ENCODE assay signal across 20 cellular contexts in the genomic region with DNA sequence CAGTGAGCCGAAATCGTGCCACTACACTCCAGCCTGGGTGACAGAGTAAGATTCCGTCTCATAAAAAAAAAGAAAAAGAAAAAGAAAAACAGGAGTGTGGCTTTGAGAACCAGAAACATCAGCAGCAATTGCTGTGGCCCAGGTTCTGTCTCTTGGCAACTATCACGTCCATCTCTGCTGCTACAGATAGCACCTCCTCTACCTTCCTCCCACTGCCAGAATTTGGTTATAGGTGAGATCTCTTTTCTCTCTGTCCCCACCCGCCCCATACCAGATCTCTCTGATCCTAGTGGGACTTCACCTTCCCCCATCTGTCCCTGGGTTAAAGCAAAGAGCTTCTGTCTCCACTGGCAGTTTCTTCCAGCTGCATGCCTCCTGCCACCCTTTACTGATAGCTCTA. TPM values are rescaled to one million over a fixed set of nuclear protein-coding genes. Genes with fewer than 3 reads are reported as not detected.
DNase-seq lines count a peak whose midpoint lies in the region; ATAC-seq, FAIRE-seq and TF ChIP-seq lines count a peak whose summit lies in the region.
"Had no signal": no experiment of that assay in that cellular context is flagged by ENCODE, and none has a peak within 500 bp of the region (broad histone marks: within the 10 kb centered on the region; RNA-seq: fewer than 3 reads in every experiment).

No MANE protein-coding gene starts in this region.

- no peak overlapping the region for H3K4me3 ChIP-seq in K562
- no peak overlapping the region for H3K4me3 ChIP-seq in neural progenitor cell
- H3K4me3 ChIP-seq: GM23248 had no signal

- intact Hi-C loops in activated CD4-positive, alpha-beta memory T cell treated with anti-CD3 and anti-CD28 coated beads for 36 hours (cut with micrococcal nuclease), result no loop called here
- intact Hi-C loops in K562 (cut with micrococcal nuclease), result no loop called here

- peaks cover 16% of the 10 kb centered on the region for H3F3A ChIP-seq in neural progenitor cell (ENCODE audit: low read depth)

- no peak for TF ChIP-seq RAD21 in K562 (CRISPR knock-in tag; conservative IDR thresholded peaks at IDR 0.05 in 1 of 2, IDR thresholded peaks at IDR 0.05 in 1 of 2)

- H3K9ac ChIP-seq in K562 (ENCODE audit: insufficient read depth in 1 of 2, low read depth in 2 of 2, low read length in 2 of 2) (no peak overlapping the region), neural progenitor cell (no peak overlapping the region)
- H3K9ac ChIP-seq: GM23248, KMS-11 had no signal

- H3K27me3 ChIP-seq in K562 (ENCODE audit: control insufficient read depth in 2 of 2, insufficient read depth in 2 of 2, low read length in 2 of 2), result no peaks in the 10 kb centered on the region
- peaks cover 33% of the 10 kb centered on the region for H3K27me3 ChIP-seq in neural progenitor cell

- H2AFZ ChIP-seq in K562 (ENCODE audit: low read depth, low read length) (no peak overlapping the region), neural progenitor cell (replicated peaks) (no peak overlapping the region)
- H2AFZ ChIP-seq: GM23248 had no signal

- H3K4me3 Mint-ChIP-seq in activated CD4-positive, alpha-beta memory T cell treated with anti-CD3 and anti-CD28 coated beads, Interleukin-2, amount 10 ng/mL, durations not matched to agents 7 days and 5 days, result no peak overlapping the region
- no peak overlapping the region for H3K4me3 Mint-ChIP-seq in activated CD4-positive, alpha-beta memory T cell treated with anti-CD3 and anti-CD28 coated beads for 36 hours
- no peak overlapping the region for H3K4me3 Mint-ChIP-seq in neural progenitor cell

- POLR2A ChIA-PET in activated CD4-positive, alpha-beta memory T cell treated with anti-CD3 and anti-CD28 coated beads, Interleukin-2, amount 10 ng/mL, durations not matched to agents 7 days and 5 days (lab: Charles Lee), result interaction anchor here (0.7 to 1.4 kb wide), 3 partner anchors 8 to 23 kb away, joined by 3 to 12 read pairs (median 4); no protein-coding TSS in a partner anchor
- POLR2A ChIA-PET in activated CD4-positive, alpha-beta memory T cell treated with anti-CD3 and anti-CD28 coated beads for 36 hours (lab: Charles Lee), result no interaction called here
- POLR2A ChIA-PET in K562 (lab: Yijun Ruan, JAX), result no interaction called here

- H3K9me3 ChIP-seq in K562 (replicated peaks; ENCODE audit: control insufficient read depth, insufficient read depth, low read depth, low read length) (no peaks in the 10 kb centered on the region), neural progenitor cell (ENCODE audit: low read depth) (no peaks in the 10 kb centered on the region)

- H3K4me2 ChIP-seq in K562 (ENCODE audit: insufficient read depth, low read length) (no peak overlapping the region), neural progenitor cell (no peak overlapping the region)
- H3K4me2 ChIP-seq: KMS-11 had no signal

- 71% methylated on average over 2 of the region's 5 CpGs for WGBS in K562 (ENCODE audit: insufficient coverage, low coverage, missing lambda C conversion rate)

- peaks cover 6% of the 10 kb centered on the region; the same call in 1 of the 3 replicates for H3K36me3 ChIP-seq in K562 (ENCODE audit: control insufficient read depth, insufficient read depth, low read length)
- no peaks in the 10 kb centered on the region for H3K36me3 ChIP-seq in neural progenitor cell

- peaks cover 30% of the 10 kb centered on the region for H3K4me1 Mint-ChIP-seq in activated CD4-positive, alpha-beta memory T cell treated with anti-CD3 and anti-CD28 coated beads, Interleukin-2, amount 10 ng/mL, durations not matched to agents 7 days and 5 days
- H3K4me1 Mint-ChIP-seq in activated CD4-positive, alpha-beta memory T cell treated with anti-CD3 and anti-CD28 coated beads for 36 hours (ENCODE audit: low read depth), result peaks cover 18% of the 10 kb centered on the region
- H3K4me1 Mint-ChIP-seq in neural progenitor cell, result peaks cover 12% of the 10 kb centered on the region

- H4K20me1 ChIP-seq in K562 (replicated peaks; ENCODE audit: control insufficient read depth, insufficient read depth, low read length) (no peaks in the 10 kb centered on the region), neural progenitor cell (ENCODE audit: low read depth) (peaks cover 3% of the 10 kb centered on the region)

- peaks cover 26% of the 10 kb centered on the region for H3K27me3 Mint-ChIP-seq in activated CD4-positive, alpha-beta memory T cell treated with anti-CD3 and anti-CD28 coated beads, Interleukin-2, amount 10 ng/mL, durations not matched to agents 7 days and 5 days
- H3K27me3 Mint-ChIP-seq in activated CD4-positive, alpha-beta memory T cell treated with anti-CD3 and anti-CD28 coated beads for 36 hours, result peaks cover 4% of the 10 kb centered on the region
- H3K27me3 Mint-ChIP-seq in neural progenitor cell (ENCODE audit: insufficient read depth, low read depth), result peaks cover 12% of the 10 kb centered on the region

- in situ Hi-C loops in K562 (cut with MboI), result no loop called here

- no peaks in the 10 kb centered on the region for H3K9me3 Mint-ChIP-seq in activated CD4-positive, alpha-beta memory T cell treated with anti-CD3 and anti-CD28 coated beads, Interleukin-2, amount 10 ng/mL, durations not matched to agents 7 days and 5 days
- no peaks in the 10 kb centered on the region for H3K9me3 Mint-ChIP-seq in activated CD4-positive, alpha-beta memory T cell treated with anti-CD3 and anti-CD28 coated beads for 36 hours
- H3K9me3 Mint-ChIP-seq in neural progenitor cell, result no peaks in the 10 kb centered on the region

- TF ChIP-seq CTCF in K562 (IDR thresholded peaks at IDR 0.05 in 2 of 3, conservative IDR thresholded peaks at IDR 0.05 in 1 of 3; ENCODE audit: insufficient read depth in 2 of 3, low read depth in 1 of 3, low read length in 3 of 3), result no peak
- TF ChIP-seq CTCF in neural progenitor cell (IDR thresholded peaks at IDR 0.05), result no peak

- H3K4me1 ChIP-seq in K562 (replicated peaks in 1 of 2; ENCODE audit: control insufficient read depth in 2 of 2, insufficient read depth in 2 of 2, low read length in 2 of 2) (peaks cover 18 to 43% of the 10 kb centered on the region in 2 experiments), neural progenitor cell (peaks cover 16% of the 10 kb centered on the region)

- H3K36me3 Mint-ChIP-seq in activated CD4-positive, alpha-beta memory T cell treated with anti-CD3 and anti-CD28 coated beads, Interleukin-2, amount 10 ng/mL, durations not matched to agents 7 days and 5 days (ENCODE audit: low read depth), result peaks cover 16% of the 10 kb centered on the region
- H3K36me3 Mint-ChIP-seq in activated CD4-positive, alpha-beta memory T cell treated with anti-CD3 and anti-CD28 coated beads for 36 hours, result peaks cover under 1% of the 10 kb centered on the region
- H3K36me3 Mint-ChIP-seq in neural progenitor cell, result no peaks in the 10 kb centered on the region

- DNase-seq in activated CD4-positive, alpha-beta memory T cell treated with anti-CD3 and anti-CD28 coated beads, Interleukin-2, amount 10 ng/mL, durations not matched to agents 7 days and 5 days, result peak; percentile 41
- DNase-seq in activated CD4-positive, alpha-beta memory T cell treated with anti-CD3 and anti-CD28 coated beads for 36 hours, result no peak
- DNase-seq in NCI-H526 (lab: John Stamatoyannopoulos, UW), result peak; percentile 86 to 89
- no peak for DNase-seq in K562 (ENCODE audit: extremely low read depth in 1 of 4, low spot score in 3 of 4)
- no peak for DNase-seq in neural progenitor cell (ENCODE audit: low spot score)
- no peak for DNase-seq in foreskin melanocyte
- no peak for DNase-seq in ureter (ENCODE audit: low spot score)
- DNase-seq in NCI-H1436 treated with DMSO at 0.1 percent for 48 hours (lab: John Stamatoyannopoulos, UW), result no peak
- DNase-seq: 8988T, DMS 273 treated with DMSO at 0.1 percent for 48 hours, EL, GM23248, NCI-H1048, NCI-H146, NCI-H2081, SHP77 had no signal

- H3K27ac ChIP-seq in K562 (ENCODE audit: extremely low read depth, low read depth, low read length) (no peak overlapping the region), neural progenitor cell (no peak overlapping the region)
- H3K27ac ChIP-seq: GM23248, KMS-11 had no signal

- no peak for TF ChIP-seq POLR2A in K562 (conservative IDR thresholded peaks at IDR 0.05)

- H3K9me1 ChIP-seq in K562 (ENCODE audit: control insufficient read depth, insufficient read depth, low read length), result no peaks in the 10 kb centered on the region

- peak overlapping the region; percentile 71 for H3K27ac Mint-ChIP-seq in activated CD4-positive, alpha-beta memory T cell treated with anti-CD3 and anti-CD28 coated beads, Interleukin-2, amount 10 ng/mL, durations not matched to agents 7 days and 5 days
- H3K27ac Mint-ChIP-seq in activated CD4-positive, alpha-beta memory T cell treated with anti-CD3 and anti-CD28 coated beads for 36 hours, result no peak overlapping the region
- H3K27ac Mint-ChIP-seq in neural progenitor cell, result peak overlapping the region; percentile 9

- no TSS peak for BruUV-seq in K562 (replicated peaks; lab: Mats Ljungman, UMichigan)

- ATAC-seq in K562, result no peak
- ATAC-seq: HCT116, Panc1 had no signal

- CTCF ChIA-PET in activated CD4-positive, alpha-beta memory T cell treated with anti-CD3 and anti-CD28 coated beads, Interleukin-2, amount 10 ng/mL, durations not matched to agents 7 days and 5 days (lab: Charles Lee), result no interaction called here
- CTCF ChIA-PET in activated CD4-positive, alpha-beta memory T cell treated with anti-CD3 and anti-CD28 coated beads for 36 hours (lab: Charles Lee), result interaction anchor here (1.2 kb wide), 1 partner anchor 14 kb away, joined by 4 read pairs; no protein-coding TSS in a partner anchor
- CTCF ChIA-PET in K562 (lab: Yijun Ruan, JAX; ENCODE audit: low intra/inter-chr PET ratio), result no interaction called here

- H3K79me2 ChIP-seq in K562 (ENCODE audit: control insufficient read depth, insufficient read depth, low read length), result peaks cover 4% of the 10 kb centered on the region; the same call in 1 of the 3 replicates
- H3K79me2 ChIP-seq in neural progenitor cell (ENCODE audit: low read depth), result no peaks in the 10 kb centered on the region

- no peak for FAIRE-seq in K562 (lab: Jason Lieb, UNC)

- TF ChIP-seq EP300 in K562 (IDR thresholded peaks at IDR 0.05; ENCODE audit: low read length), result no peak

RNA-seq across cellular contexts. Expression of a gene that starts 3.1 kb away (rescaled TPM):
- total RNA-seq in activated CD4-positive, alpha-beta memory T cell treated with anti-CD3 and anti-CD28 coated beads, Interleukin-2, amount 10 ng/mL, durations not matched to agents 7 days and 5 days, result under 1 TPM; 0.65 to 0.75 TPM
- total RNA-seq in activated CD4-positive, alpha-beta memory T cell treated with anti-CD3 and anti-CD28 coated beads for 36 hours, result under 1 TPM; 0.85 to 0.86 TPM
- 1.2 and 1.5 TPM in 2 replicates for total RNA-seq in K562 (2011; cell fraction: chromatin; rRNA removed; ENCODE audit: low replicate concordance)
- 1.1 and 1.2 TPM in 2 replicates for total RNA-seq in K562 (2011; cell fraction: nucleolus; rRNA removed)
- 1.2 and 1.5 TPM in 2 replicates for total RNA-seq in K562 (2011; cell fraction: nucleoplasm; rRNA removed)
- total RNA-seq in K562 (2014; rRNA removed) (0.45 and 0.54 TPM in 2 replicates), K562 (2014; rRNA removed; fragmentation: Illumina TruSeq; extraction: Trizol) (0.64 and 0.65 TPM in 2 replicates), K562 (2015; rRNA removed; fragmentation: Illumina TruSeq; extraction: Trizol) (0.76 and 0.98 TPM in 2 replicates), K562 (2021) (0.78 and 0.89 TPM in 2 replicates), neural progenitor cell (ENCODE audit: low replicate concordance) (0.15 and 0.28 TPM in 2 replicates), ureter (9.2 TPM)
- polyA plus RNA-seq in K562 (2011; rRNA removed) (0.46 and 0.50 TPM in 2 replicates), K562 (2014; fragmentation: Illumina TruSeq; extraction: Trizol) (0.58 and 0.64 TPM in 2 replicates), K562 (2014; fragmentation: Nextera tagmentation; extraction: Ambion mirVana) (under 1 TPM; 0.10 to 0.13 TPM), K562 (2014; rRNA removed) (0.73 and 1.0 TPM in 2 replicates)
- 0.49 and 0.53 TPM in 2 replicates for polyA plus RNA-seq in K562 (2011; cell fraction: cytosol; rRNA removed)
- polyA plus RNA-seq in K562 (2011; cell fraction: nucleus; rRNA removed), result 0.39 and 0.54 TPM in 2 replicates
- polyA plus RNA-seq in K562 (2012), result 0.89 and 4.5 TPM in 2 replicates
- 0.72 and 0.81 TPM in 2 replicates for polyA minus RNA-seq in K562 (2011; rRNA and poly(A)+ RNA removed)
- 0.48 and 0.73 TPM in 2 replicates for polyA minus RNA-seq in K562 (2011; cell fraction: cytosol; rRNA and poly(A)+ RNA removed)
- 0.40 and 0.56 TPM in 2 replicates for polyA minus RNA-seq in K562 (2011; cell fraction: nucleus; rRNA and poly(A)+ RNA removed)

RNA-seq across cellular contexts. Expression of a gene that starts 17.4 kb away (rescaled TPM):
- 10 to 100 TPM; 33.3 to 35.1 TPM for total RNA-seq in activated CD4-positive, alpha-beta memory T cell treated with anti-CD3 and anti-CD28 coated beads, Interleukin-2, amount 10 ng/mL, durations not matched to agents 7 days and 5 days
- 1 to 10 TPM; 6.3 to 7.3 TPM for total RNA-seq in activated CD4-positive, alpha-beta memory T cell treated with anti-CD3 and anti-CD28 coated beads for 36 hours
- 13.5 and 42.5 TPM in 2 replicates for total RNA-seq in K562 (2011; cell fraction: chromatin; rRNA removed; ENCODE audit: low replicate concordance)
- total RNA-seq in K562 (2011; cell fraction: nucleolus; rRNA removed), result 29.2 and 35.2 TPM in 2 replicates
- total RNA-seq in K562 (2011; cell fraction: nucleoplasm; rRNA removed), result 14.9 and 15.0 TPM in 2 replicates
- total RNA-seq in K562 (2014; rRNA removed) (11.1 and 12.5 TPM in 2 replicates), K562 (2014; rRNA removed; fragmentation: Illumina TruSeq; extraction: Trizol) (0.89 and 1.7 TPM in 2 replicates), K562 (2015; rRNA removed; fragmentation: Illumina TruSeq; extraction: Trizol) (4.3 and 5.3 TPM in 2 replicates), K562 (2021) (13.0 and 17.1 TPM in 2 replicates), neural progenitor cell (ENCODE audit: low replicate concordance) (1.9 and 10.4 TPM in 2 replicates), ureter (29.5 TPM)
- polyA plus RNA-seq in K562 (2011; rRNA removed) (2.7 and 5.1 TPM in 2 replicates), K562 (2014; fragmentation: Illumina TruSeq; extraction: Trizol) (3.3 and 9.0 TPM in 2 replicates), K562 (2014; fragmentation: Nextera tagmentation; extraction: Ambion mirVana) (under 1 TPM; 0.01 to 0.04 TPM), K562 (2014; rRNA removed) (12.2 and 12.9 TPM in 2 replicates)
- polyA plus RNA-seq in K562 (2011; cell fraction: cytosol; rRNA removed), result 5.3 and 9.9 TPM in 2 replicates
- polyA plus RNA-seq in K562 (2011; cell fraction: nucleus; rRNA removed), result 26.4 and 53.6 TPM in 2 replicates
- polyA plus RNA-seq in K562 (2012), result 8.7 and 12.9 TPM in 2 replicates
- 1.3 and 3.6 TPM in 2 replicates for polyA minus RNA-seq in K562 (2011; rRNA and poly(A)+ RNA removed)
- polyA minus RNA-seq in K562 (2011; cell fraction: cytosol; rRNA and poly(A)+ RNA removed), result 10.1 and 18.5 TPM in 2 replicates
- polyA minus RNA-seq in K562 (2011; cell fraction: nucleus; rRNA and poly(A)+ RNA removed), result 9.9 and 15.3 TPM in 2 replicates

RNA-seq across cellular contexts. Expression of a gene that starts 22.4 kb away (rescaled TPM):
- 100 to 1,000 TPM; 264 to 267 TPM for total RNA-seq in activated CD4-positive, alpha-beta memory T cell treated with anti-CD3 and anti-CD28 coated beads, Interleukin-2, amount 10 ng/mL, durations not matched to agents 7 days and 5 days
- 100 to 1,000 TPM; 370 to 378 TPM for total RNA-seq in activated CD4-positive, alpha-beta memory T cell treated with anti-CD3 and anti-CD28 coated beads for 36 hours
- 654 and 969 TPM in 2 replicates for total RNA-seq in K562 (2011; cell fraction: chromatin; rRNA removed; ENCODE audit: low replicate concordance)
- 322 and 340 TPM in 2 replicates for total RNA-seq in K562 (2011; cell fraction: nucleolus; rRNA removed)
- total RNA-seq in K562 (2011; cell fraction: nucleoplasm; rRNA removed), result 351 and 363 TPM in 2 replicates
- total RNA-seq in K562 (2014; rRNA removed), result 85.9 and 111 TPM in 2 replicates
- 64.3 and 72.1 TPM in 2 replicates for total RNA-seq in K562 (2014; rRNA removed; fragmentation: Illumina TruSeq; extraction: Trizol)
- total RNA-seq in K562 (2015; rRNA removed; fragmentation: Illumina TruSeq; extraction: Trizol), result 64.6 and 74.2 TPM in 2 replicates
- total RNA-seq in K562 (2021), result 278 and 294 TPM in 2 replicates
- 64.3 and 160 TPM in 2 replicates for polyA plus RNA-seq in K562 (2011; rRNA removed)
- polyA plus RNA-seq in K562 (2011; cell fraction: cytosol; rRNA removed), result 111 and 123 TPM in 2 replicates
- 279 and 287 TPM in 2 replicates for polyA plus RNA-seq in K562 (2011; cell fraction: nucleus; rRNA removed)
- 137 and 179 TPM in 2 replicates for polyA plus RNA-seq in K562 (2012)
- 208 and 224 TPM in 2 replicates for polyA plus RNA-seq in K562 (2014; fragmentation: Illumina TruSeq; extraction: Trizol)
- 100 to 1,000 TPM; 128 to 174 TPM for polyA plus RNA-seq in K562 (2014; fragmentation: Nextera tagmentation; extraction: Ambion mirVana)
- 77.2 and 85.9 TPM in 2 replicates for polyA plus RNA-seq in K562 (2014; rRNA removed)
- 219 and 329 TPM in 2 replicates for polyA minus RNA-seq in K562 (2011; rRNA and poly(A)+ RNA removed)
- polyA minus RNA-seq in K562 (2011; cell fraction: cytosol; rRNA and poly(A)+ RNA removed), result 406 and 503 TPM in 2 replicates
- polyA minus RNA-seq in K562 (2011; cell fraction: nucleus; rRNA and poly(A)+ RNA removed), result 87.5 and 163 TPM in 2 replicates
- 119 and 173 TPM in 2 replicates for total RNA-seq in neural progenitor cell (ENCODE audit: low replicate concordance)
- 396 TPM for total RNA-seq in ureter

RNA-seq across cellular contexts. Expression of a gene that starts 35.6 kb away (rescaled TPM):
- under 1 TPM; 0.23 to 0.55 TPM for total RNA-seq in activated CD4-positive, alpha-beta memory T cell treated with anti-CD3 and anti-CD28 coated beads, Interleukin-2, amount 10 ng/mL, durations not matched to agents 7 days and 5 days
- not detected for total RNA-seq in activated CD4-positive, alpha-beta memory T cell treated with anti-CD3 and anti-CD28 coated beads for 36 hours
- total RNA-seq in K562 (2011; cell fraction: chromatin; rRNA removed; ENCODE audit: low replicate concordance), result 0.25 TPM in 1 of 2 replicates, not detected in the other
- total RNA-seq in K562 (2011; cell fraction: nucleolus; rRNA removed), result not detected in 2 replicates
- not detected in 2 replicates for total RNA-seq in K562 (2011; cell fraction: nucleoplasm; rRNA removed)
- total RNA-seq in K562 (2014; rRNA removed) (not detected in 2 replicates), K562 (2014; rRNA removed; fragmentation: Illumina TruSeq; extraction: Trizol) (not detected in 2 replicates), K562 (2015; rRNA removed; fragmentation: Illumina TruSeq; extraction: Trizol) (not detected in 2 replicates), K562 (2021) (0.22 TPM in 2 replicates), neural progenitor cell (ENCODE audit: low replicate concordance) (0.59 TPM in 1 of 2 replicates, not detected in the other), ureter (7.1 TPM)
- polyA plus RNA-seq in K562 (2011; rRNA removed) (0.04 TPM in 1 of 2 replicates, not detected in the other), K562 (2014; fragmentation: Illumina TruSeq; extraction: Trizol) (not detected in 2 replicates), K562 (2014; fragmentation: Nextera tagmentation; extraction: Ambion mirVana) (not detected), K562 (2014; rRNA removed) (not detected in 2 replicates)
- polyA plus RNA-seq in K562 (2011; cell fraction: cytosol; rRNA removed), result 0.03 TPM in 1 of 2 replicates, not detected in the other
- polyA plus RNA-seq in K562 (2011; cell fraction: nucleus; rRNA removed), result 0.07 TPM in 1 of 2 replicates, not detected in the other
- polyA plus RNA-seq in K562 (2012), result 0.03 and 0.06 TPM in 2 replicates
- not detected in 2 replicates for polyA minus RNA-seq in K562 (2011; rRNA and poly(A)+ RNA removed)
- 0.91 TPM in 1 of 2 replicates, not detected in the other for polyA minus RNA-seq in K562 (2011; cell fraction: cytosol; rRNA and poly(A)+ RNA removed)
- polyA minus RNA-seq in K562 (2011; cell fraction: nucleus; rRNA and poly(A)+ RNA removed), result not detected in 2 replicates
- total RNA-seq: GM23248, NCI-H460 had no signal

RNA-seq across cellular contexts. Expression of a gene that starts 54.8 kb away (rescaled TPM):
- total RNA-seq in activated CD4-positive, alpha-beta memory T cell treated with anti-CD3 and anti-CD28 coated beads, Interleukin-2, amount 10 ng/mL, durations not matched to agents 7 days and 5 days, result not detected
- total RNA-seq in activated CD4-positive, alpha-beta memory T cell treated with anti-CD3 and anti-CD28 coated beads for 36 hours, result under 1 TPM in 1 of 2 experiments, not detected in 1; 0.29 TPM
- total RNA-seq in K562 (2011; cell fraction: chromatin; rRNA removed; ENCODE audit: low replicate concordance), result 49.3 and 78.6 TPM in 2 replicates
- 114 and 121 TPM in 2 replicates for total RNA-seq in K562 (2011; cell fraction: nucleolus; rRNA removed)
- total RNA-seq in K562 (2011; cell fraction: nucleoplasm; rRNA removed), result 64.9 and 87.2 TPM in 2 replicates
- total RNA-seq in K562 (2014; rRNA removed), result 37.7 and 54.7 TPM in 2 replicates
- total RNA-seq in K562 (2014; rRNA removed; fragmentation: Illumina TruSeq; extraction: Trizol), result 21.5 and 27.5 TPM in 2 replicates
- 37.0 and 40.4 TPM in 2 replicates for total RNA-seq in K562 (2015; rRNA removed; fragmentation: Illumina TruSeq; extraction: Trizol)
- 34.5 and 44.2 TPM in 2 replicates for total RNA-seq in K562 (2021)
- 66.9 and 85.2 TPM in 2 replicates for polyA plus RNA-seq in K562 (2011; rRNA removed)
- polyA plus RNA-seq in K562 (2011; cell fraction: cytosol; rRNA removed), result 137 and 141 TPM in 2 replicates
- polyA plus RNA-seq in K562 (2011; cell fraction: nucleus; rRNA removed), result 57.8 and 67.5 TPM in 2 replicates
- 34.1 and 98.1 TPM in 2 replicates for polyA plus RNA-seq in K562 (2012)
- polyA plus RNA-seq in K562 (2014; fragmentation: Illumina TruSeq; extraction: Trizol), result 44.8 and 53.4 TPM in 2 replicates
- 1 to 10 TPM; 2.6 to 6.3 TPM for polyA plus RNA-seq in K562 (2014; fragmentation: Nextera tagmentation; extraction: Ambion mirVana)
- polyA plus RNA-seq in K562 (2014; rRNA removed), result 42.4 and 78.9 TPM in 2 replicates
- polyA minus RNA-seq in K562 (2011; rRNA and poly(A)+ RNA removed), result 35.2 and 36.2 TPM in 2 replicates
- polyA minus RNA-seq in K562 (2011; cell fraction: cytosol; rRNA and poly(A)+ RNA removed), result 21.5 and 27.6 TPM in 2 replicates
- 9.0 and 17.2 TPM in 2 replicates for polyA minus RNA-seq in K562 (2011; cell fraction: nucleus; rRNA and poly(A)+ RNA removed)
- 57.9 and 93.5 TPM in 2 replicates for total RNA-seq in neural progenitor cell (ENCODE audit: low replicate concordance)
- total RNA-seq in ureter, result 238 TPM
- total RNA-seq: NCI-H460 had no signal

Comparison
In these comparisons a context has a peak if more than half of its experiments do, and no peak if none do; other contexts are left out.
1. DNase-seq: peak in activated CD4-positive, alpha-beta memory T cell treated with anti-CD3 and anti-CD28 coated beads, Interleukin-2, amount 10 ng/mL, durations not matched to agents 7 days and 5 days (single experiment) and NCI-H526 (2 of 2); none in activated CD4-positive, alpha-beta memory T cell treated with anti-CD3 and anti-CD28 coated beads for 36 hours (single experiment), K562 (0 of 4), neural progenitor cell (single experiment), foreskin melanocyte (single experiment), ureter (single experiment) and NCI-H1436 treated with DMSO at 0.1 percent for 48 hours (single experiment).